In genomic region chr22:38823076-38823475, GRCh38 we compare ENCODE assay signal across 7 cellular contexts.
"Had no signal": no experiment of that assay in that cellular context is flagged by ENCODE, and none has a peak within 500 bp of the region (broad histone marks: within the 10 kb centered on the region; RNA-seq: fewer than 3 reads in every experiment).

No MANE protein-coding gene starts in this region.

- H3K4me3 Mint-ChIP-seq: H9, IgD-negative memory B cell had no signal

- H3K27ac ChIP-seq: HL-60 had no signal

- ATAC-seq: HepG2 had no signal

- H3K36me3 Mint-ChIP-seq: IgD-negative memory B cell had no signal

- H3K27ac Mint-ChIP-seq: H9, IgD-negative memory B cell had no signal

- H3K9me3 Mint-ChIP-seq: H9, IgD-negative memory B cell had no signal

- DNase-seq: GOT3, H9, HCEC 1CT, KBM-7 had no signal
